Comparison of ENCODE assay signal across 8 cellular contexts in genomic region chr19:1885398-1886119, GRCh38. TPM values are rescaled to one million over a fixed set of nuclear protein-coding genes. Genes with fewer than 3 reads are reported as not detected.
DNase-seq lines count a peak whose midpoint lies in the region; ATAC-seq and TF ChIP-seq lines count a peak whose summit lies in the region.
"Not testable (repeated sequence)": the region's sequence is repeated elsewhere in the genome, so short reads cannot be mapped to it uniquely, and the experiment has no call there.

TSS of gene ABHD17A (minus strand) at chr19:1885496. CDS start at chr19:1881566, 3,930 bp downstream.

- peaks cover 31 to 43% (median 40%) of the 10 kb centered on the region in 11 experiments for H4K20me1 ChIP-seq in BLaER1 treated with 17β-estradiol and CSF1 and Interleukin-3, amounts not matched to agents 10 nM and 100 nM

- DNase-seq in HUDEP-2 (lab: John Stamatoyannopoulos, UW; ENCODE audit: unreplicated experiment in 76 of 76) (peak in 74 of 76 experiments; percentile 60 to 98 (median 94)), NOMO-1 treated with dmso at 0.1 percent for 144 hours (lab: John Stamatoyannopoulos, UW; ENCODE audit: unreplicated experiment) (peak; percentile 86), lower leg skin (ENCODE audit: low spot score in 2 of 2) (peak; percentile 92 to 99)
- peak; percentile 96 for DNase-seq in stimulated activated CD4-positive, alpha-beta T cell treated with anti-CD3 and anti-CD28 coated beads, Interleukin-4, amount 100 ng/mL, for 1 hour

- H3K9ac ChIP-seq in BLaER1 treated with 17β-estradiol and CSF1 and Interleukin-3, amounts not matched to agents 10 nM and 100 nM: peak within 1 kb of the TSS; percentile 86 to 96 (median 93)

- peaks cover 53 to 64% (median 59%) of the 10 kb centered on the region in 10 experiments for H3K4me1 ChIP-seq in BLaER1 treated with 17β-estradiol and CSF1 and Interleukin-3, amounts not matched to agents 10 nM and 100 nM
- H3K4me1 ChIP-seq in ectodermal cell (ENCODE audit: control insufficient read depth, insufficient read depth, low read length): peaks cover 42% of the 10 kb centered on the region

- peak; percentile 60 for ATAC-seq in GM19455 (IDR thresholded peaks at IDR 0.05; ENCODE audit: unreplicated experiment)

- 22 to 23% methylated on average over 46 of the region's 46 CpGs for WGBS in ectodermal cell, 2 experiments
- 26 to 38% methylated on average over 24 to 34 of the region's 46 CpGs for WGBS in lower leg skin, 2 donors

- H3K27ac ChIP-seq in BLaER1 treated with 17β-estradiol and CSF1 and Interleukin-3, amounts not matched to agents 10 nM and 100 nM: peak within 1 kb of the TSS; percentile 75 to 89 (median 84)
- H3K27ac ChIP-seq in ectodermal cell (ENCODE audit: insufficient read depth, low read depth, low read length, poor library complexity, severe bottlenecking): not testable (repeated sequence)

- TF ChIP-seq CTCF in lower leg skin (IDR thresholded peaks at IDR 0.05): not testable (repeated sequence)

- not testable (repeated sequence) for H3K27me3 ChIP-seq in BLaER1 treated with 17β-estradiol and CSF1 and Interleukin-3, amounts not matched to agents 10 nM and 100 nM; ectodermal cell (ENCODE audit: control insufficient read depth, insufficient read depth, low read length, poor library complexity, severe bottlenecking)

- intact Hi-C loops in lower leg skin (cut with DNase I; ENCODE audit: low total_unique reads): not testable (repeated sequence)

- H3K4me2 ChIP-seq in BLaER1 treated with 17β-estradiol and CSF1 and Interleukin-3, amounts not matched to agents 10 nM and 100 nM: peak within 1 kb of the TSS; percentile 95 to 100 (median 99)

- H3K36me3 ChIP-seq in BLaER1 treated with 17β-estradiol and CSF1 and Interleukin-3, amounts not matched to agents 10 nM and 100 nM: peaks cover 0 to 11% (median 5%) of the 10 kb centered on the region in 11 experiments; a peak in 13 of 22 replicates
- not testable (repeated sequence) for H3K36me3 ChIP-seq in ectodermal cell (ENCODE audit: control insufficient read depth, insufficient read depth, low read length)

- not testable (repeated sequence) for H3K9me3 ChIP-seq in BLaER1 treated with 17β-estradiol and CSF1 and Interleukin-3, amounts not matched to agents 10 nM and 100 nM (replicated peaks in 1 of 11); ectodermal cell (ENCODE audit: control insufficient read depth, low read length)

- POLR2A ChIA-PET in activated CD8-positive, alpha-beta memory T cell treated with anti-CD3 and anti-CD28 coated beads for 36 hours (lab: Charles Lee): interaction anchor here (0.7 to 1.0 kb wide), 2 partner anchors 12 to 28 kb away, joined by 3 to 4 read pairs; no protein-coding TSS in a partner anchor

- TF ChIP-seq POLR2A in lower leg skin (IDR thresholded peaks at IDR 0.05): not testable (repeated sequence)

- H3K4me3 ChIP-seq in BLaER1 treated with 17β-estradiol and CSF1 and Interleukin-3, amounts not matched to agents 10 nM and 100 nM: peak within 1 kb of the TSS; percentile 85 to 99 (median 97)
- H3K4me3 ChIP-seq in ectodermal cell (ENCODE audit: insufficient read depth, low read depth, low read length): peak within 1 kb of the TSS; percentile 87
- H3K4me3 ChIP-seq in lower leg skin (ENCODE audit: low read depth, poor library complexity, severe bottlenecking): peak within 1 kb of the TSS; percentile 84

- CTCF ChIA-PET in activated CD8-positive, alpha-beta memory T cell treated with anti-CD3 and anti-CD28 coated beads for 36 hours (lab: Charles Lee): interaction anchor here (1.2 to 3.8 kb wide), 3 partner anchors 9 to 21 kb away, joined by 3 to 12 read pairs (median 4); no protein-coding TSS in a partner anchor

RNA-seq across cellular contexts. Expression of gene ABHD17A, which starts in this region (rescaled TPM):
- 100 to 1,000 TPM; 117 to 125 TPM for total RNA-seq in activated CD8-positive, alpha-beta memory T cell treated with anti-CD3 and anti-CD28 coated beads for 36 hours
- polyA plus RNA-seq in ectodermal cell (2013, experiment 1 of 4): 48.7 TPM
- polyA plus RNA-seq in ectodermal cell (2013, experiment 2 of 4): 44.6 TPM
- polyA plus RNA-seq in ectodermal cell (2013, experiment 3 of 4): 47.8 TPM
- polyA plus RNA-seq in ectodermal cell (2013, experiment 4 of 4): 46.8 TPM
- total RNA-seq in lower leg skin: 100 to 1,000 TPM; 154 to 201 (median 186) TPM
